ENCODE assay signal across 27 cellular contexts in the genomic region with DNA sequence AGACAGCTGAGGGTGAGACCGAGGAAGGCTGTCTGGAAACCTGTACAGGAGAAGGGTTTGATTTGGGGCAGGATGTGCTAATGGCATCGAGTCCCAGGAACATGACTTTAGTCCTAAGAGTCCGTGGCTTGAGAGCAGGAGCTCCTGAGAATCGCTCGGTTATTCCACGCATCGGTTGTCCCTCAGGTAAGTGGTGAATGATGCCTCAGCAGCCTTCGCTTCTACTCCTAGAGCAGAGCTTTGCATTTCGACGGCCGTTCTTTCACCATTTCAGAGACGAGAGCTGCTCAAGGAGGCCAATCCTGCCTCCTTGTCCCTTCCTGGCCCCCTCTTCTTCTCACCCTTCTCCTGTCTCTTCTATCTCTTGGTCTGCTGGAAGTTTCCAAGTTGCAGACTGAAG.
"Had no signal": no experiment of that assay in that cellular context is flagged by ENCODE, and none has a peak within 500 bp of the region (broad histone marks: within the 10 kb centered on the region; RNA-seq: fewer than 3 reads in every experiment).

No MANE protein-coding gene starts in this region.

- H3K4me3 ChIP-seq: adrenal gland, body of pancreas, colonic mucosa, left ventricle myocardium inferior, lung, mucosa of descending colon, pancreas, psoas muscle, smooth muscle cell, stomach, tibial artery had no signal

- H3K4me1 ChIP-seq: adrenal gland, body of pancreas, colonic mucosa, left ventricle myocardium inferior, pancreas, psoas muscle, stomach, tibial artery had no signal

- H3K27ac ChIP-seq: adrenal gland, body of pancreas, colonic mucosa, left ventricle myocardium inferior, neutrophil, pancreas, psoas muscle, stomach, tibial artery had no signal

- H3K36me3 ChIP-seq: adrenal gland, colonic mucosa, left ventricle myocardium inferior, neutrophil, pancreas, stomach, tibial artery had no signal

- DNase-seq: activated CD4-positive, alpha-beta T cell treated with anti-CD3 and anti-CD28 coated beads, Interleukin-2, amount 10 ng/mL, durations not matched to agents 24 days and 14 days; activated CD4-positive, CD25-positive, alpha-beta regulatory T cell treated with anti-CD3 and anti-CD28 coated beads, Interleukin-2, amount 50 U/mL, for 72 hours; activated CD8-positive, alpha-beta T cell treated with anti-CD3 and anti-CD28 coated beads for 36 hours; activated naive CD4-positive, alpha-beta T cell treated with anti-CD3 and anti-CD28 coated beads for 36 hours; activated naive CD8-positive, alpha-beta T cell treated with anti-CD3 and anti-CD28 coated beads for 36 hours; activated T-cell treated with anti-CD3 and anti-CD28 coated beads, Interleukin-2, amount 50 U/mL, for 72 hours; adrenal gland; aorta; cerebellar nuclear complex; colonic mucosa; foreskin fibroblast; left ventricle myocardium inferior; mesendoderm; mucosa of descending colon; psoas muscle; stimulated activated CD4-positive, alpha-beta T cell treated with anti-CD3 and anti-CD28 coated beads, Interleukin-15, amount 100 ng/mL, for 24 hours; stimulated activated CD4-positive, alpha-beta T cell treated with anti-CD3 and anti-CD28 coated beads, Interleukin-2, amount 100 ng/mL, for 24 hours; stimulated activated naive B cell treated with anti-CD40 and anti-IgM and Interleukin-4, amounts not matched to agents 10 μg/mL and 1 μg/mL and 100 μg/mL, for 72 hours; T-helper 2 cell had no signal

- ATAC-seq: activated CD8-positive, alpha-beta T cell treated with anti-CD3 and anti-CD28 coated beads for 36 hours; activated T-cell treated with anti-CD3 and anti-CD28 coated beads, Interleukin-2, amount 50 U/mL, for 72 hours; body of pancreas; esophagus mucosa; mucosa of descending colon; psoas muscle; stimulated activated naive B cell treated with anti-CD40 and anti-IgM and Interleukin-4, amounts not matched to agents 10 μg/mL and 1 μg/mL and 100 μg/mL, for 72 hours had no signal

- H3K27me3 ChIP-seq: adrenal gland, colonic mucosa, neutrophil, pancreas had no signal

- H3K9me3 ChIP-seq: adrenal gland, body of pancreas, colonic mucosa, left ventricle myocardium inferior, mucosa of descending colon, neutrophil, pancreas, psoas muscle, stomach, tibial artery had no signal
